10 cellular contexts compared by ENCODE assay signal in genomic region chr16:24568392-24568791, GRCh38. TPM values are rescaled to one million over a fixed set of nuclear protein-coding genes. Genes with fewer than 3 reads are reported as not detected.
DNase-seq lines count a peak whose midpoint lies in the region; ATAC-seq and TF ChIP-seq lines count a peak whose summit lies in the region.
"Had no signal": no experiment of that assay in that cellular context is flagged by ENCODE, and none has a peak within 500 bp of the region (broad histone marks: within the 10 kb centered on the region; RNA-seq: fewer than 3 reads in every experiment).

No MANE protein-coding gene starts in this region.

- ATAC-seq in heart left ventricle (no peak), left cardiac atrium (no peak), upper lobe of right lung (no peak), GM19328 (IDR thresholded peaks at IDR 0.05; ENCODE audit: unreplicated experiment) (no peak)

- H3K36me3 ChIP-seq in heart left ventricle (peaks cover 3 to 96% (median 90%) of the 10 kb centered on the region in 9 donors), upper lobe of right lung (peaks cover 90% of the 10 kb centered on the region)

- H3K9me3 ChIP-seq in heart left ventricle, result no peaks in the 10 kb centered on the region
- H3K9me3 ChIP-seq in upper lobe of right lung, result no peaks in the 10 kb centered on the region
- H3K9me3 ChIP-seq: MG63 had no signal

- peaks cover 0 to 7% (median 0%) of the 10 kb centered on the region in 12 donors for H3K4me1 ChIP-seq in heart left ventricle
- no peaks in the 10 kb centered on the region for H3K4me1 ChIP-seq in upper lobe of right lung

- 78 to 82% (median 79%) methylated on average over 4 of the region's 4 CpGs for WGBS in heart left ventricle, 4 donors

- TF ChIP-seq CTCF in heart left ventricle (IDR thresholded peaks at IDR 0.05) (peak in 8 of 12 donors; percentile 6 to 44 (median 20)), RWPE1 (conservative IDR thresholded peaks at IDR 0.05; ENCODE audit: low read depth) (peak; percentile 45), upper lobe of right lung (IDR thresholded peaks at IDR 0.05) (peak; percentile 24)

- POLR2A ChIA-PET in RWPE1 (lab: Yijun Ruan, JAX; ENCODE audit: low non-redundant PET), result no interaction called here

- no peak for TF ChIP-seq POLR2A in heart left ventricle (IDR thresholded peaks at IDR 0.05)

- H3K27me3 ChIP-seq in heart left ventricle (no peaks in the 10 kb centered on the region), upper lobe of right lung (no peaks in the 10 kb centered on the region)
- H3K27me3 ChIP-seq: MG63 had no signal

- DNase-seq in heart left ventricle, result no peak
- no peak for DNase-seq in left cardiac atrium
- no peak for DNase-seq in RWPE1 (ENCODE audit: low spot score)
- peak; percentile 83 for DNase-seq in fibroblast of peridontal ligament (ENCODE audit: extremely low read depth)
- no peak for DNase-seq in upper lobe of right lung
- no peak for DNase-seq in stimulated activated CD8-positive, alpha-beta memory T cell treated with anti-CD3 and anti-CD28 coated beads, Interleukin-4, amount 100 ng/mL, for 48 hours
- DNase-seq in SKM-1 treated with dmso at 0.1 percent for 144 hours (lab: John Stamatoyannopoulos, UW; ENCODE audit: unreplicated experiment), result no peak
- DNase-seq: activated T-cell treated with anti-CD3 and anti-CD28 coated beads, Interleukin-2, amount 50 U/mL, for 24 hours; MG63 had no signal

- CTCF ChIA-PET in RWPE1 (lab: Yijun Ruan, JAX), result interaction anchor here (0.6 kb wide), 1 partner anchor 358 kb away, joined by 6 read pairs; no protein-coding TSS in a partner anchor

- intact Hi-C loops in heart left ventricle (cut with DNase I), result loop anchor here in 8 of 10 donors (5.0 to 10.0 kb wide), 5 partner anchors 234 to 376 kb away; no protein-coding TSS in a partner anchor
- intact Hi-C loops in left cardiac atrium (cut with DNase I), result loop anchor here in 1 of 2 donors (5.0 kb wide), 1 partner anchor 229 kb away; no protein-coding TSS in a partner anchor
- intact Hi-C loops in upper lobe of right lung (cut with DNase I), result loop anchor here (10.0 kb wide), 1 partner anchor 246 kb away; no protein-coding TSS in a partner anchor

- H3K4me3 ChIP-seq in heart left ventricle (no peak overlapping the region), upper lobe of right lung (no peak overlapping the region)
- H3K4me3 ChIP-seq: MG63 had no signal

- H3K27ac ChIP-seq in heart left ventricle, result no peak overlapping the region
- H3K27ac ChIP-seq in RWPE1, result no peak overlapping the region
- no peak overlapping the region for H3K27ac ChIP-seq in upper lobe of right lung

RNA-seq across cellular contexts. Expression of gene RBBP6, which starts 29.0 kb away (rescaled TPM):
- total RNA-seq in heart left ventricle, result 10 to 100 TPM; 23.1 to 44.5 (median 36.3) TPM
- 10 to 100 TPM; 22.2 to 24.1 TPM for polyA plus RNA-seq in heart left ventricle
- total RNA-seq in left cardiac atrium, result 10 to 100 TPM; 26.6 to 39.4 TPM
- 43.8 TPM for total RNA-seq in upper lobe of right lung
